28 cellular contexts compared by ENCODE assay signal in the genomic region with DNA sequence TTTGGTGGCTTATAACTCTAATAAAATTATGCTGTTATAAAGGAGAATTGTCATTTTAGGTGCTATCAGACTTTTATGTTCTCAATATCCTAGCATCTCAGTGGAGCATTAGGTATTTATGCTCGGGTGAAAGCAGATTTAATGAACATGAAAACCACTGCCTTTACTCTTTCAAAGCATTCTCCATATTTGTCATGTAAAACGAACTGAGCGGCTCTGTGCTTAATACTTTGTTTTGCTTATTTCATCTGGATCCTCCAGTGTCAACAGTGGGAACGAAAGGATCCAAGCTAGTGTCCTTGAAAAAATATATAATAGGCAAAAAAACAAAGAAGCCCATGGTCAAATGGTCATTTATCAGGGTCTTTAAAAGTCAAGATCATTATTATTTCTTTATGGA. TPM values are rescaled to one million over a fixed set of nuclear protein-coding genes. Genes with fewer than 3 reads are reported as not detected.
"Had no signal": no experiment of that assay in that cellular context is flagged by ENCODE, and none has a peak within 500 bp of the region (broad histone marks: within the 10 kb centered on the region; RNA-seq: fewer than 3 reads in every experiment).

No MANE protein-coding gene starts in this region.

- ATAC-seq: natural killer cell; psoas muscle; right cardiac atrium; right lobe of liver; stimulated activated effector memory CD8-positive, alpha-beta T cell treated with anti-CD3 and anti-CD28 coated beads, Interleukin-12 subunit alpha, Interleukin-12 subunit beta, amount 100 ng/mL, for 72 hours; stimulated activated naive B cell treated with anti-CD40 and anti-IgM and Interleukin-4, amounts not matched to agents 10 μg/mL and 1 μg/mL and 100 μg/mL, for 72 hours had no signal

- H3K9me3 ChIP-seq: ovary, psoas muscle, right lobe of liver, sigmoid colon, stomach, thoracic aorta, thyroid gland, tibial nerve, upper lobe of left lung, uterus had no signal

- H3K27me3 ChIP-seq: neural progenitor cell, ovary, right lobe of liver, sigmoid colon, stomach, thyroid gland, tibial nerve, upper lobe of left lung, uterus had no signal

- DNase-seq: natural killer cell; occipital lobe; ovary; posterior cingulate gyrus; psoas muscle; right lobe of liver; sigmoid colon; small intestine; stimulated activated CD4-positive, alpha-beta T cell treated with anti-CD3 and anti-CD28 coated beads, Interleukin-15, amount 100 ng/mL, for 24 hours; stimulated activated CD4-positive, alpha-beta T cell treated with anti-CD3 and anti-CD28 coated beads, Interleukin-2, amount 100 ng/mL, for 24 hours; stimulated activated CD4-positive, alpha-beta T cell treated with anti-CD3 and anti-CD28 coated beads, Interleukin-2, amount 100 ng/mL, for 48 hours; stimulated activated CD4-positive, alpha-beta T cell treated with anti-CD3 and anti-CD28 coated beads, Interleukin-4, amount 100 ng/mL, for 24 hours; stimulated activated naive B cell treated with anti-CD40 and anti-IgM and Interleukin-4, amounts not matched to agents 10 μg/mL and 1 μg/mL and 100 μg/mL, for 72 hours; stimulated activated naive CD4-positive, alpha-beta T cell treated with Interleukin-2 at 50 U/mL for 16 hours; stomach; thyroid gland; trophoblast cell; upper lobe of left lung; uterus had no signal

- H3K4me1 Mint-ChIP-seq: natural killer cell; nephron; stimulated activated effector memory CD8-positive, alpha-beta T cell treated with anti-CD3 and anti-CD28 coated beads, Interleukin-12 subunit alpha, Interleukin-12 subunit beta, amount 100 ng/mL, for 72 hours; stimulated activated naive B cell treated with anti-CD40 and anti-IgM and Interleukin-4, amounts not matched to agents 10 μg/mL and 1 μg/mL and 100 μg/mL, for 72 hours had no signal

- H3K9me3 Mint-ChIP-seq: nephron; neural progenitor cell; stimulated activated naive B cell treated with anti-CD40 and anti-IgM and Interleukin-4, amounts not matched to agents 10 μg/mL and 1 μg/mL and 100 μg/mL, for 72 hours; stimulated activated naive CD8-positive, alpha-beta T cell treated with anti-CD3 and anti-CD28 coated beads, Interleukin-15, Interleukin-2, amounts not matched to agents 100 ng/mL and 50 ng/mL, for 24 hours had no signal

- H3K36me3 ChIP-seq: neural progenitor cell, ovary, right lobe of liver, sigmoid colon, stomach, thoracic aorta, thyroid gland, tibial nerve, upper lobe of left lung, uterus had no signal

- H3K4me1 ChIP-seq: neural progenitor cell, parathyroid adenoma, psoas muscle, right lobe of liver, sigmoid colon, stomach, thyroid gland, tibial nerve, upper lobe of left lung, uterus had no signal

- H3K36me3 Mint-ChIP-seq: natural killer cell; neural progenitor cell; stimulated activated effector memory CD8-positive, alpha-beta T cell treated with anti-CD3 and anti-CD28 coated beads, Interleukin-12 subunit alpha, Interleukin-12 subunit beta, amount 100 ng/mL, for 72 hours; stimulated activated naive B cell treated with anti-CD40 and anti-IgM and Interleukin-4, amounts not matched to agents 10 μg/mL and 1 μg/mL and 100 μg/mL, for 72 hours had no signal

- H3K27ac ChIP-seq: neural progenitor cell, ovary, parathyroid adenoma, psoas muscle, right lobe of liver, sigmoid colon, stomach, thoracic aorta, thyroid gland, tibial nerve, upper lobe of left lung, uterus had no signal

- H3K4me3 Mint-ChIP-seq: natural killer cell; nephron; neural progenitor cell; stimulated activated effector memory CD8-positive, alpha-beta T cell treated with anti-CD3 and anti-CD28 coated beads, Interleukin-12 subunit alpha, Interleukin-12 subunit beta, amount 100 ng/mL, for 72 hours; stimulated activated naive B cell treated with anti-CD40 and anti-IgM and Interleukin-4, amounts not matched to agents 10 μg/mL and 1 μg/mL and 100 μg/mL, for 72 hours; stimulated activated naive CD8-positive, alpha-beta T cell treated with anti-CD3 and anti-CD28 coated beads, Interleukin-15, Interleukin-2, amounts not matched to agents 100 ng/mL and 50 ng/mL, for 24 hours had no signal

- H3K27me3 Mint-ChIP-seq: progenitor cell of endocrine pancreas; stimulated activated naive B cell treated with anti-CD40 and anti-IgM and Interleukin-4, amounts not matched to agents 10 μg/mL and 1 μg/mL and 100 μg/mL, for 72 hours; stimulated activated naive CD8-positive, alpha-beta T cell treated with anti-CD3 and anti-CD28 coated beads, Interleukin-15, Interleukin-2, amounts not matched to agents 100 ng/mL and 50 ng/mL, for 24 hours had no signal

- H3K27ac Mint-ChIP-seq: natural killer cell; nephron; neural progenitor cell; progenitor cell of endocrine pancreas; stimulated activated effector memory CD8-positive, alpha-beta T cell treated with anti-CD3 and anti-CD28 coated beads, Interleukin-12 subunit alpha, Interleukin-12 subunit beta, amount 100 ng/mL, for 72 hours; stimulated activated naive B cell treated with anti-CD40 and anti-IgM and Interleukin-4, amounts not matched to agents 10 μg/mL and 1 μg/mL and 100 μg/mL, for 72 hours; stimulated activated naive CD8-positive, alpha-beta T cell treated with anti-CD3 and anti-CD28 coated beads, Interleukin-15, Interleukin-2, amounts not matched to agents 100 ng/mL and 50 ng/mL, for 24 hours had no signal

- H3K4me3 ChIP-seq: neural progenitor cell, ovary, psoas muscle, right lobe of liver, sigmoid colon, stomach, thoracic aorta, thyroid gland, tibial nerve, upper lobe of left lung, uterus had no signal

RNA-seq across cellular contexts. Expression of a gene that starts 53.5 kb away (rescaled TPM):
- total RNA-seq: natural killer cell had no signal
